Comparison of ENCODE assay signal across 17 cellular contexts in the genomic region with DNA sequence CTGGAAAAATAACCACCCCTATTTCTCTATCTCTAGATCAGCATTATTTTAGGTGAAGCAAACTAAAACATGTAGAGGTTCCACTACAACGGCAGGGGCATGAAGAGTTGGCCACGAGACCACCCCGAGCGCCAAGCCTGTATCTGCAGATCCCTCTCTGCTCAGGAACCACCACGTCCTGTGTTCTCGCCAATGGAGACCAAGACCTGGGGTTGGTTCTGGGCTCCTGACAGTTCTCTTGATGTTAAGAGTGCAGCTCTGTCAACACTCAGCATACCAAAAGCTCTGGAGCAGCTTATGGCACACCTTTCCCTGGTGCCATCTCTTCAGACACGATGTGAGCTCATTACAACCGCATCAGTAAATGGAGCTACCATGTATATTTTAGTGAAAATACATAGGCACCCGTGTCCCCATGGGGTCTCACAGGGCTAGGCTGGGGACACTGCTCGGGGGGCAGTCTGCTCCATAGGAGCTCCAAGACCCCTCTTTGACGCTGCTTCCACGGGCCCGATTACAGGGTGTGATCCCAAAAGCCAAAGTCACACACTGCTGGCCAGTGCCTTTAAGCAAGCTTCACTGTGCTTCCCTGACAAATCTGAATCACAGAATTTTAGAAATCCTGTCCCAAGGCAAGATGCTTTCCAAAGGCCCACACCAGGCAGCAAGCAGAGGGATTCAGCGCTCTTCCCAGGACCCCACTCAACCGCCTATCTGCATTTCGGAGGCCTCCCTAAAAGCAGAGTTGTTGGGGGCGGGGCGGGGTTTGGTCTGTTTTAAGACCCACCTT.
DNase-seq lines count a peak whose midpoint lies in the region; ATAC-seq and TF ChIP-seq lines count a peak whose summit lies in the region.
"Had no signal": no experiment of that assay in that cellular context is flagged by ENCODE, and none has a peak within 500 bp of the region (broad histone marks: within the 10 kb centered on the region; RNA-seq: fewer than 3 reads in every experiment).

No MANE protein-coding gene starts in this region.

- TF ChIP-seq CTCF in CD14-positive monocyte (IDR thresholded peaks at IDR 0.05): no peak
- no peak for TF ChIP-seq CTCF in activated CD8-positive, alpha-beta T cell treated with anti-CD3 and anti-CD28 coated beads for 36 hours (IDR thresholded peaks at IDR 0.05)
- TF ChIP-seq CTCF in body of pancreas (IDR thresholded peaks at IDR 0.05): no peak
- TF ChIP-seq CTCF in PC-9 (conservative IDR thresholded peaks at IDR 0.05): no peak

- H3K27ac ChIP-seq in BLaER1 (peak overlapping the region; percentile 85), body of pancreas (no peak overlapping the region), PC-9 (no peak overlapping the region)
- H3K27ac ChIP-seq: esophagus squamous epithelium, RWPE1 had no signal

- H3K4me3 ChIP-seq in BLaER1: no peak overlapping the region
- no peak overlapping the region for H3K4me3 ChIP-seq in body of pancreas
- no peak overlapping the region for H3K4me3 ChIP-seq in PC-9
- H3K4me3 ChIP-seq: ascending aorta, esophagus squamous epithelium had no signal

- peak overlapping the region; percentile 86 for H3K4me2 ChIP-seq in BLaER1
- H3K4me2 ChIP-seq in PC-9: no peak overlapping the region

- no peaks in the 10 kb centered on the region for H3F3A ChIP-seq in PC-9 (ENCODE audit: insufficient read depth, low read depth)

- H3K27ac Mint-ChIP-seq in CD14-positive monocyte (peak overlapping the region in 5 of 7 donors; percentile 15 to 74 (median 41)), naive B cell (peak overlapping the region in 4 of 6 donors; percentile 67 to 96 (median 76))
- peak overlapping the region; percentile 25 for H3K27ac Mint-ChIP-seq in activated CD8-positive, alpha-beta T cell treated with anti-CD3 and anti-CD28 coated beads for 36 hours
- H3K27ac Mint-ChIP-seq: HFFc6 had no signal

- no peaks in the 10 kb centered on the region for H3K79me2 ChIP-seq in PC-9 (ENCODE audit: low read depth)

- WGBS in body of pancreas, 2 donors: 90 to 93% methylated on average over 14 to 18 of the region's 18 CpGs

- H3K27me3 ChIP-seq in BLaER1 (no peaks in the 10 kb centered on the region), body of pancreas (no peaks in the 10 kb centered on the region), PC-9 (ENCODE audit: insufficient read depth, low read depth) (no peaks in the 10 kb centered on the region)
- H3K27me3 ChIP-seq: ascending aorta, esophagus squamous epithelium had no signal

- DNase-seq in CD14-positive monocyte (ENCODE audit: low spot score) (no peak), naive B cell (no peak), RPMI8226 (no peak), body of pancreas (no peak), PC-9 (no peak)
- no peak for DNase-seq in activated CD8-positive, alpha-beta T cell treated with anti-CD3 and anti-CD28 coated beads for 36 hours
- DNase-seq: activated CD4-positive, alpha-beta T cell treated with anti-CD3 and anti-CD28 coated beads for 1 hour; esophagus squamous epithelium; HFFc6; NCI-H1105 treated with DMSO at 0.1 percent for 48 hours; NCI-H2081 treated with DMSO at 0.1 percent for 48 hours; NK-92 treated with Interleukin-12 subunit alpha and Interleukin-12 subunit beta, amount 100 ng/mL, for 24 hours; stimulated activated CD4-positive, alpha-beta T cell treated with anti-CD3 and anti-CD28 coated beads, Interleukin-4, amount 100 ng/mL, for 1 hour; T1000 had no signal

- H2AFZ ChIP-seq in PC-9: no peak overlapping the region

- H3K9me3 Mint-ChIP-seq in CD14-positive monocyte (no peaks in the 10 kb centered on the region), naive B cell (no peaks in the 10 kb centered on the region)
- H3K9me3 Mint-ChIP-seq in activated CD8-positive, alpha-beta T cell treated with anti-CD3 and anti-CD28 coated beads for 36 hours: no peaks in the 10 kb centered on the region
- H3K9me3 Mint-ChIP-seq: HFFc6 had no signal

- H3K4me1 Mint-ChIP-seq in CD14-positive monocyte: peaks cover 14% of the 10 kb centered on the region
- peaks cover 28% of the 10 kb centered on the region for H3K4me1 Mint-ChIP-seq in activated CD8-positive, alpha-beta T cell treated with anti-CD3 and anti-CD28 coated beads for 36 hours (ENCODE audit: low read depth)
- H3K4me1 Mint-ChIP-seq in naive B cell: peaks cover 18 to 32% (median 30%) of the 10 kb centered on the region in 3 donors

- H3K36me3 ChIP-seq in BLaER1: peaks cover 65% of the 10 kb centered on the region
- H3K36me3 ChIP-seq in body of pancreas (replicated peaks in 1 of 2; ENCODE audit: insufficient read depth in 1 of 2, low read depth in 2 of 2): peaks cover 21 to 23% of the 10 kb centered on the region in 2 donors
- peaks cover 4% of the 10 kb centered on the region; the same call in 1 of the 2 replicates for H3K36me3 ChIP-seq in PC-9 (ENCODE audit: low read depth)

- peaks cover 76% of the 10 kb centered on the region for H3K4me1 ChIP-seq in BLaER1
- H3K4me1 ChIP-seq in body of pancreas: peaks cover 10% of the 10 kb centered on the region
- H3K4me1 ChIP-seq in PC-9 (replicated peaks; ENCODE audit: insufficient read depth): no peaks in the 10 kb centered on the region

- BruUV-seq in PC-9 (replicated peaks; lab: Mats Ljungman, UMichigan): no TSS peak

- intact Hi-C loops in CD14-positive monocyte (cut with micrococcal nuclease) (no loop called here), body of pancreas (cut with DNase I) (loop anchor here (10.0 kb wide), 1 partner anchor 64 kb away; no protein-coding TSS in a partner anchor), PC-9 (cut with micrococcal nuclease; ENCODE audit: unreplicated experiment) (no loop called here)
- intact Hi-C loops in activated CD8-positive, alpha-beta T cell treated with anti-CD3 and anti-CD28 coated beads for 36 hours (cut with micrococcal nuclease): no loop called here

- POLR2A ChIA-PET in activated CD8-positive, alpha-beta T cell treated with anti-CD3 and anti-CD28 coated beads for 36 hours (lab: Charles Lee): interaction anchor here (1.4 to 2.5 kb wide), 2 partner anchors 8 to 11 kb away, joined by 5 to 13 read pairs; no protein-coding TSS in a partner anchor
- POLR2A ChIA-PET in PC-9 (lab: Charles Lee; ENCODE audit: unreplicated experiment): no interaction called here

- ATAC-seq in activated CD8-positive, alpha-beta T cell treated with anti-CD3 and anti-CD28 coated beads for 36 hours: no peak
- ATAC-seq in naive B cell (ENCODE audit: low read depth in 2 of 2): no peak
- ATAC-seq in body of pancreas: no peak

- H3K36me3 Mint-ChIP-seq in CD14-positive monocyte (peaks cover 80 to 92% of the 10 kb centered on the region in 2 donors), naive B cell (peaks cover 16 to 22% of the 10 kb centered on the region in 2 donors)
- H3K36me3 Mint-ChIP-seq in activated CD8-positive, alpha-beta T cell treated with anti-CD3 and anti-CD28 coated beads for 36 hours (ENCODE audit: low read depth): peaks cover 69% of the 10 kb centered on the region

- H4K20me1 ChIP-seq in BLaER1: no peaks in the 10 kb centered on the region
- no peaks in the 10 kb centered on the region for H4K20me1 ChIP-seq in PC-9 (ENCODE audit: insufficient read depth)

- TF ChIP-seq POLR2A in body of pancreas (IDR thresholded peaks at IDR 0.05): no peak

- no peak overlapping the region for H3K4me3 Mint-ChIP-seq in CD14-positive monocyte
- H3K4me3 Mint-ChIP-seq in activated CD8-positive, alpha-beta T cell treated with anti-CD3 and anti-CD28 coated beads for 36 hours: no peak overlapping the region
- H3K4me3 Mint-ChIP-seq in naive B cell: no peak overlapping the region
- H3K4me3 Mint-ChIP-seq: HFFc6 had no signal

- H3K9me3 ChIP-seq in BLaER1 (no peaks in the 10 kb centered on the region), body of pancreas (no peaks in the 10 kb centered on the region), PC-9 (ENCODE audit: insufficient read depth, low read depth) (no peaks in the 10 kb centered on the region)
- H3K9me3 ChIP-seq: ascending aorta, esophagus squamous epithelium had no signal

- H3K27me3 Mint-ChIP-seq in CD14-positive monocyte (ENCODE audit: low read depth in 3 of 3) (no peaks in the 10 kb centered on the region), naive B cell (no peaks in the 10 kb centered on the region)
- no peaks in the 10 kb centered on the region for H3K27me3 Mint-ChIP-seq in activated CD8-positive, alpha-beta T cell treated with anti-CD3 and anti-CD28 coated beads for 36 hours

- 0 out of 2 replicates have a peak overlapping the region, but pooled peaks have one; percentile 64 for H3K9ac ChIP-seq in BLaER1

- H3K9me2 ChIP-seq in PC-9 (ENCODE audit: insufficient read depth): no peaks in the 10 kb centered on the region

- CTCF ChIA-PET in activated CD8-positive, alpha-beta T cell treated with anti-CD3 and anti-CD28 coated beads for 36 hours (lab: Charles Lee): interaction anchor here (0.9 to 2.4 kb wide), 6 partner anchors 8 to 327 kb away, joined by 3 to 9 read pairs (median 4); no protein-coding TSS in a partner anchor
- CTCF ChIA-PET in PC-9 (lab: Charles Lee): interaction anchor here (0.6 kb wide), 1 partner anchor 197 kb away, joined by 4 read pairs; no protein-coding TSS in a partner anchor

Comparison
In these comparisons a context has a peak if more than half of its experiments do, and no peak if none do; other contexts are left out.
1. H3K27ac Mint-ChIP-seq: peak in every context shown above with its lines; median percentile 76 in naive B cell; 41 in CD14-positive monocyte; 25 in activated CD8-positive, alpha-beta T cell treated with anti-CD3 and anti-CD28 coated beads for 36 hours.